8 cellular contexts compared by ENCODE assay signal in the genomic region with DNA sequence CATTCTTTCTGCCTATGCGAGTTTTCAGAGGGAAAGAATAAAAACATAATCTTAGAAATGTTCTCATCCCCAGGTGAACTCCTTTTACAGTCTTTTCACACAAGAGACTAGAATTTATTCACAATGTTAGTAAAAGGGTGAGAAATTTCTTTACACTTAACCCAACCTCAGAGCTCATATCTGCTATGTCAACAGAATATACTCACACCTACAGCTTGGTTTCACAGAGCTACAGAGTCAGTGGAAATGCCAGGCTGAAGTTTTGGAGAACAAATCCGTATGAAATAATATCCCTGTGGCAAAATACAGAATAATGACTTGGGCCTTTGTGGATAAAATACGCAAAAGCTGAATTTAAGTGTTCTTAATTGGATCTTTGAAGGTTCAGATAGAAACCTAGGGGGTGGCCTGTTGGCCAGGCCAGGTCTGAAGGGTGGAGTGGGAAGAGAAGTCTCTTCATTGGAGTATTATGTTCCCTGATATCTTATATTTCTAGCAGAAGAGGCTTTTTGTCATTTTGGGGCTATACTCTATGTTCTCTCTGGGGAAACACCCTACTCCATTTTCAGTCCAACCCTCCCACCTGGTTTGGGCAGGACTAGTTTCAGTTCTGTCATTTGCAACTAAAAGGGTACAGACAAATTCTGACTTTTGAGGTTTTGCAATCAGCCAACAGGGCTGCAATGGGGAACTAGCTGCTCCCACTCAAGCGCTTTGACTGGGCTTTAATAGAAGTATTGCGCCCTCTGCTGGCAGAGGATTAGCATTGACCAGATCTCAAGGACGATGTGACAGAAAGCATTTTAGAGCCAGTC. TPM values are rescaled to one million over a fixed set of nuclear protein-coding genes. Genes with fewer than 3 reads are reported as not detected.
DNase-seq lines count a peak whose midpoint lies in the region; ATAC-seq, FAIRE-seq and TF ChIP-seq lines count a peak whose summit lies in the region.

No MANE protein-coding gene starts in this region.

- H3K4me2 ChIP-seq in HepG2 (ENCODE audit: low read depth, low read length), result no peak overlapping the region

- TF ChIP-seq CTCF in chondrocyte (IDR thresholded peaks at IDR 0.05) (peak; percentile 97), HepG2 (CRISPR knock-in tag; IDR thresholded peaks at IDR 0.05) (peak; percentile 91)

- peak; percentile 73; the same call in 1 of the 2 replicates for TF ChIP-seq RAD21 in HepG2 (CRISPR knock-in tag; IDR thresholded peaks at IDR 0.05)

- H3K36me3 ChIP-seq in HepG2 (replicated peaks in 1 of 2; ENCODE audit: control insufficient read depth in 1 of 2, insufficient read depth in 2 of 2, low read length in 2 of 2), result no peaks in the 10 kb centered on the region

- TF ChIP-seq POLR2A in HepG2 (IDR thresholded peaks at IDR 0.05; ENCODE audit: insufficient read depth in 1 of 2, low read depth in 2 of 2, low read length in 2 of 2), result no peak

- no TSS peak for BruUV-seq in HepG2 (replicated peaks; lab: Mats Ljungman, UMichigan)

- DNase-seq in C1 segment of cervical spinal cord (lab: John Stamatoyannopoulos, UW) (peak in 12 of 14 donors; percentile 32 to 73 (median 62)), NCI-H510A treated with DMSO at 0.1 percent for 48 hours (lab: John Stamatoyannopoulos, UW) (peak; percentile 95), chondrocyte (ENCODE audit: low spot score) (no peak), HepG2 (ENCODE audit: low spot score) (peak; percentile 89)
- peak; percentile 77 for DNase-seq in activated CD4-positive, CD25-positive, alpha-beta regulatory T cell treated with anti-CD3 and anti-CD28 coated beads, Interleukin-2, amount 50 U/mL, for 72 hours
- peak; percentile 44 to 76 (median 50) for DNase-seq in stimulated activated CD4-positive, alpha-beta T cell treated with anti-CD3 and anti-CD28 coated beads, TNF-alpha, amount 100 ng/mL, for 4 hours (ENCODE audit: low read depth in 3 of 3)

- CTCF ChIA-PET in HepG2 (lab: Yijun Ruan, JAX; ENCODE audit: low intra/inter-chr PET ratio, low total read pairs), result interaction anchor here (0.8 to 1.8 kb wide), 4 partner anchors 80 to 319 kb away, joined by 3 to 14 read pairs (median 6); no protein-coding TSS in a partner anchor

- intact Hi-C loops in HepG2 (cut with micrococcal nuclease; ENCODE audit: unreplicated experiment), result loop anchor here (1.0 to 5.0 kb wide), 4 partner anchors 79 to 319 kb away; no protein-coding TSS in a partner anchor

- no peaks in the 10 kb centered on the region for H3K79me2 ChIP-seq in HepG2 (ENCODE audit: insufficient read depth, low read length)

- peaks cover 0 to 11% of the 10 kb centered on the region in 2 experiments; a peak in 1 of 5 replicates for H3K27me3 ChIP-seq in HepG2 (ENCODE audit: control insufficient read depth in 1 of 2, insufficient read depth in 2 of 2, low read length in 2 of 2)

- H2AFZ ChIP-seq in HepG2 (ENCODE audit: low read length), result no peak overlapping the region

- POLR2A ChIA-PET in HepG2 (lab: Yijun Ruan, JAX), result interaction anchor here (1.2 kb wide), 1 partner anchor 378 kb away, joined by 4 read pairs; a partner anchor contains a TSS

- no peaks in the 10 kb centered on the region for H3K9me3 ChIP-seq in HepG2 (ENCODE audit: low read length)

- in situ Hi-C loops in HepG2 (cut with HindIII; ENCODE audit: extremely low pct_ligation_motif_present, low pct_unique_long_range_greater_than_20kb), result loop anchor here (5.0 to 10.0 kb wide), 2 partner anchors 79 to 317 kb away; no protein-coding TSS in a partner anchor

- H3K27ac ChIP-seq in HepG2 (ENCODE audit: extremely low read length, insufficient read depth, low read length), result no peak overlapping the region

- TF ChIP-seq EP300 in HepG2 (IDR thresholded peaks at IDR 0.05; ENCODE audit: low read depth in 2 of 2, low read length in 2 of 2) (no peak), HepG2 (CRISPR knock-in tag; IDR thresholded peaks at IDR 0.05; ENCODE audit: borderline replicate concordance) (no peak)

- peaks cover 14% of the 10 kb centered on the region for H3K4me1 Mint-ChIP-seq in chondrocyte (ENCODE audit: low read depth)

- H3K9me3 Mint-ChIP-seq in chondrocyte (ENCODE audit: low read depth), result no peaks in the 10 kb centered on the region

- H3K4me3 ChIP-seq in HepG2 (replicated peaks in 1 of 3; ENCODE audit: insufficient read depth in 1 of 3, low read depth in 2 of 3, low read length in 3 of 3), result no peak overlapping the region

- peak; percentile 98 for ATAC-seq in GM19351 (IDR thresholded peaks at IDR 0.05; ENCODE audit: unreplicated experiment)
- ATAC-seq in HG03457 (IDR thresholded peaks at IDR 0.05; ENCODE audit: unreplicated experiment), result peak; percentile 96
- ATAC-seq in HepG2, result peak; percentile 94

- H3K27me3 Mint-ChIP-seq in chondrocyte (ENCODE audit: low read depth), result peaks cover 9% of the 10 kb centered on the region

- H3K4me3 Mint-ChIP-seq in chondrocyte (ENCODE audit: unreplicated experiment), result no peak overlapping the region

- no peak overlapping the region for H3K9ac ChIP-seq in HepG2 (ENCODE audit: insufficient read depth, low read depth, low read length)

- WGBS in HepG2 (ENCODE audit: low lambda C conversion rate), result 26% methylated on average over 6 of the region's 6 CpGs

- H3K36me3 Mint-ChIP-seq in chondrocyte (ENCODE audit: low read depth), result no peaks in the 10 kb centered on the region

- no peaks in the 10 kb centered on the region for H4K20me1 ChIP-seq in HepG2 (ENCODE audit: insufficient read depth, low read length)

- FAIRE-seq in HepG2 (lab: Jason Lieb, UNC), result peak; percentile 99

- no peak overlapping the region for H3K27ac Mint-ChIP-seq in chondrocyte (ENCODE audit: unreplicated experiment)

- H3K4me1 ChIP-seq in HepG2 (ENCODE audit: insufficient read depth, low read length), result no peaks in the 10 kb centered on the region; the same call in 1 of the 2 replicates

RNA-seq across cellular contexts. Expression of a gene that starts 25.7 kb away (rescaled TPM):
- total RNA-seq in chondrocyte (0.55 to 0.63 TPM (median 0.62 TPM) in 3 replicates), HepG2 (2016; rRNA removed; fragmentation: Illumina TruSeq; extraction: Trizol) (0.42 and 0.59 TPM in 2 replicates)
- 0.18 and 0.20 TPM in 2 replicates for total RNA-seq in HepG2 (2016; cell fraction: cytosol; rRNA removed; fragmentation: Illumina TruSeq; extraction: Trizol; ENCODE audit: low read depth)
- 0.41 and 0.59 TPM in 2 replicates for total RNA-seq in HepG2 (2016; cell fraction: insoluble cytoplasmic fraction; rRNA removed; fragmentation: Illumina TruSeq; extraction: Trizol)
- total RNA-seq in HepG2 (2016; cell fraction: membrane; rRNA removed; fragmentation: Illumina TruSeq; extraction: Trizol), result 0.41 and 0.56 TPM in 2 replicates
- 0.56 and 0.69 TPM in 2 replicates for total RNA-seq in HepG2 (2016; cell fraction: nucleus; rRNA removed; fragmentation: Illumina TruSeq; extraction: Trizol)
- 0.86 and 1.1 TPM in 2 replicates for polyA plus RNA-seq in HepG2 (2011; rRNA removed)
- 0.32 and 0.64 TPM in 2 replicates for polyA plus RNA-seq in HepG2 (2011; cell fraction: cytosol; rRNA removed)
- 0.53 and 0.93 TPM in 2 replicates for polyA plus RNA-seq in HepG2 (2011; cell fraction: nucleus; rRNA removed)
- 0.45 and 0.62 TPM in 2 replicates for polyA plus RNA-seq in HepG2 (2012)
- 0.22 and 0.27 TPM in 2 replicates for polyA plus RNA-seq in HepG2 (2016; cell fraction: cytosol; fragmentation: Illumina TruSeq; extraction: Trizol; ENCODE audit: low read depth)
- polyA plus RNA-seq in HepG2 (2016; cell fraction: insoluble cytoplasmic fraction; fragmentation: Illumina TruSeq; extraction: Trizol; ENCODE audit: low read depth), result 0.68 and 0.71 TPM in 2 replicates
- polyA plus RNA-seq in HepG2 (2016; cell fraction: membrane; fragmentation: Illumina TruSeq; extraction: Trizol; ENCODE audit: low read depth), result 0.33 and 0.52 TPM in 2 replicates
- polyA plus RNA-seq in HepG2 (2016; cell fraction: nucleus; fragmentation: Illumina TruSeq; extraction: Trizol; ENCODE audit: insufficient read depth, low read depth), result 1.5 and 1.6 TPM in 2 replicates
- polyA minus RNA-seq in HepG2 (2011; rRNA and poly(A)+ RNA removed; ENCODE audit: low replicate concordance), result 0.28 and 0.68 TPM in 2 replicates
- polyA minus RNA-seq in HepG2 (2011; cell fraction: cytosol; rRNA and poly(A)+ RNA removed), result 0.44 and 0.49 TPM in 2 replicates
- 1.5 and 1.6 TPM in 2 replicates for polyA minus RNA-seq in HepG2 (2011; cell fraction: nucleus; rRNA and poly(A)+ RNA removed)

RNA-seq across cellular contexts. Expression of a gene that starts 26.0 kb away (rescaled TPM):
- total RNA-seq in chondrocyte (3.9 to 4.5 TPM (median 4.3 TPM) in 3 replicates), HepG2 (2016; rRNA removed; fragmentation: Illumina TruSeq; extraction: Trizol) (2.0 and 2.2 TPM in 2 replicates)
- total RNA-seq in HepG2 (2016; cell fraction: cytosol; rRNA removed; fragmentation: Illumina TruSeq; extraction: Trizol; ENCODE audit: low read depth), result 13.5 and 14.5 TPM in 2 replicates
- total RNA-seq in HepG2 (2016; cell fraction: insoluble cytoplasmic fraction; rRNA removed; fragmentation: Illumina TruSeq; extraction: Trizol), result 1.7 and 2.3 TPM in 2 replicates
- total RNA-seq in HepG2 (2016; cell fraction: membrane; rRNA removed; fragmentation: Illumina TruSeq; extraction: Trizol), result 7.8 and 9.4 TPM in 2 replicates
- 2.2 and 2.3 TPM in 2 replicates for total RNA-seq in HepG2 (2016; cell fraction: nucleus; rRNA removed; fragmentation: Illumina TruSeq; extraction: Trizol)
- 0.45 and 0.57 TPM in 2 replicates for polyA plus RNA-seq in HepG2 (2011; rRNA removed)
- polyA plus RNA-seq in HepG2 (2011; cell fraction: cytosol; rRNA removed), result 0.24 and 0.33 TPM in 2 replicates
- polyA plus RNA-seq in HepG2 (2011; cell fraction: nucleus; rRNA removed), result 0.34 and 0.47 TPM in 2 replicates
- 0.60 and 0.76 TPM in 2 replicates for polyA plus RNA-seq in HepG2 (2012)
- polyA plus RNA-seq in HepG2 (2016; cell fraction: cytosol; fragmentation: Illumina TruSeq; extraction: Trizol; ENCODE audit: low read depth), result 0.14 and 0.24 TPM in 2 replicates
- polyA plus RNA-seq in HepG2 (2016; cell fraction: insoluble cytoplasmic fraction; fragmentation: Illumina TruSeq; extraction: Trizol; ENCODE audit: low read depth), result 1.5 and 2.1 TPM in 2 replicates
- polyA plus RNA-seq in HepG2 (2016; cell fraction: membrane; fragmentation: Illumina TruSeq; extraction: Trizol; ENCODE audit: low read depth), result 0.31 and 0.42 TPM in 2 replicates
- polyA plus RNA-seq in HepG2 (2016; cell fraction: nucleus; fragmentation: Illumina TruSeq; extraction: Trizol; ENCODE audit: insufficient read depth, low read depth), result 1.4 and 1.7 TPM in 2 replicates
- polyA minus RNA-seq in HepG2 (2011; rRNA and poly(A)+ RNA removed; ENCODE audit: low replicate concordance), result 0.05 and 0.44 TPM in 2 replicates
- 0.79 and 2.0 TPM in 2 replicates for polyA minus RNA-seq in HepG2 (2011; cell fraction: cytosol; rRNA and poly(A)+ RNA removed)
- 3.0 and 4.1 TPM in 2 replicates for polyA minus RNA-seq in HepG2 (2011; cell fraction: nucleus; rRNA and poly(A)+ RNA removed)
